Comparison of ENCODE assay signal across 9 cellular contexts in the genomic region with DNA sequence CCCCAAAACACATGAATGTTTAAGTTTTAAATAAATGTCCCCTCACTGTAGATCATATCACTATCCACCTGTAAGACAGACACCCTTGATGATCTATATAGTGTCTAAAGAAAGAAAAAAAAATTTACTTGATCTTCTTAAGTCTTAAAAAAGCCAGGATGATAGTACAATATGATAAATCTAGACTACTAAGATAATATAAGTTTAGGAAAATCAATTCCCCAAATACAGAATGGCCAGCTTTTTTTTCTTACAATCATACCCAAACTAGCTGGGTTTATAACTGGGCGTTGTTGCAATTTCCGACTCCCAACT. TPM values are rescaled to one million over a fixed set of nuclear protein-coding genes. Genes with fewer than 3 reads are reported as not detected.
DNase-seq lines count a peak whose midpoint lies in the region; ATAC-seq, FAIRE-seq and TF ChIP-seq lines count a peak whose summit lies in the region.
"Had no signal": no experiment of that assay in that cellular context is flagged by ENCODE, and none has a peak within 500 bp of the region (broad histone marks: within the 10 kb centered on the region; RNA-seq: fewer than 3 reads in every experiment).

No MANE protein-coding gene starts in this region.

- no peaks in the 10 kb centered on the region for H3K9me3 Mint-ChIP-seq in activated naive CD4-positive, alpha-beta T cell treated with anti-CD3 and anti-CD28 coated beads for 36 hours
- H3K9me3 Mint-ChIP-seq in type B pancreatic cell = no peaks in the 10 kb centered on the region

- intact Hi-C loops in activated naive CD4-positive, alpha-beta T cell treated with anti-CD3 and anti-CD28 coated beads for 36 hours (cut with micrococcal nuclease) = loop anchor here (1.0 to 5.0 kb wide), 10 partner anchors 15 to 628 kb away; a partner anchor contains a TSS
- intact Hi-C loops in K562 (cut with micrococcal nuclease) = loop anchor here (2.0 to 10.0 kb wide), 4 partner anchors 14 to 486 kb away; a partner anchor contains a TSS

- no peak for TF ChIP-seq EP300 in K562 (IDR thresholded peaks at IDR 0.05; ENCODE audit: low read length)

- H2AFZ ChIP-seq in K562 (ENCODE audit: low read depth, low read length) = no peak overlapping the region

- in situ Hi-C loops in K562 (cut with MboI) = loop anchor here (5.0 kb wide), 1 partner anchor 363 kb away; no protein-coding TSS in a partner anchor

- CTCF ChIA-PET in activated naive CD4-positive, alpha-beta T cell treated with anti-CD3 and anti-CD28 coated beads for 36 hours (lab: Charles Lee) = interaction anchor here (0.7 to 1.9 kb wide), 16 partner anchors 9 to 361 kb away, joined by 3 to 14 read pairs (median 3); no protein-coding TSS in a partner anchor
- CTCF ChIA-PET in K562 (lab: Yijun Ruan, JAX; ENCODE audit: low intra/inter-chr PET ratio) = interaction anchor here (0.6 to 3.4 kb wide), 5 partner anchors 270 to 364 kb away, joined by 3 to 33 read pairs (median 26); no protein-coding TSS in a partner anchor

- ATAC-seq in K562 = no peak; the same call in 2 of the 3 replicates

- H3K9me3 ChIP-seq in K562 (replicated peaks; ENCODE audit: control insufficient read depth, insufficient read depth, low read depth, low read length) (no peaks in the 10 kb centered on the region), mesodermal cell (ENCODE audit: control insufficient read depth, low read length) (no peaks in the 10 kb centered on the region)

- no TSS peak for BruUV-seq in K562 (replicated peaks; lab: Mats Ljungman, UMichigan)

- H3K9ac ChIP-seq in K562 (ENCODE audit: insufficient read depth in 1 of 2, low read depth in 2 of 2, low read length in 2 of 2) = peak overlapping the region in 1 of 2 experiments; percentile 49; a peak in 2 of 4 replicates

- peak; percentile 45 for DNase-seq in activated naive CD4-positive, alpha-beta T cell treated with anti-CD3 and anti-CD28 coated beads for 36 hours
- DNase-seq in activated naive CD4-positive, alpha-beta T cell treated with Interleukin-2 at 50 U/mL for 16 hours = no peak
- DNase-seq in K562 (ENCODE audit: extremely low read depth in 1 of 4, low spot score in 3 of 4) (no peak), type B pancreatic cell (ENCODE audit: extremely low spot score, unreplicated experiment) (no peak), COR-L47 (lab: John Stamatoyannopoulos, UW) (no peak), GM20000 (ENCODE audit: low spot score) (no peak), HUDEP-2 (lab: John Stamatoyannopoulos, UW; ENCODE audit: unreplicated experiment in 76 of 76) (no peak)

- peaks cover 65% of the 10 kb centered on the region for H3K36me3 Mint-ChIP-seq in activated naive CD4-positive, alpha-beta T cell treated with anti-CD3 and anti-CD28 coated beads for 36 hours (ENCODE audit: low read depth)
- H3K36me3 Mint-ChIP-seq in type B pancreatic cell = peaks cover 46% of the 10 kb centered on the region

- peak overlapping the region; percentile 71 for H3K4me3 Mint-ChIP-seq in activated naive CD4-positive, alpha-beta T cell treated with anti-CD3 and anti-CD28 coated beads for 36 hours
- peak overlapping the region; percentile 64 for H3K4me3 Mint-ChIP-seq in type B pancreatic cell

- H3K27me3 Mint-ChIP-seq in activated naive CD4-positive, alpha-beta T cell treated with anti-CD3 and anti-CD28 coated beads for 36 hours (ENCODE audit: low read depth) = no peaks in the 10 kb centered on the region
- H3K27me3 Mint-ChIP-seq in type B pancreatic cell = no peaks in the 10 kb centered on the region

- peaks cover 91% of the 10 kb centered on the region for H3K4me1 Mint-ChIP-seq in activated naive CD4-positive, alpha-beta T cell treated with anti-CD3 and anti-CD28 coated beads for 36 hours (ENCODE audit: low read depth)
- peaks cover 28% of the 10 kb centered on the region for H3K4me1 Mint-ChIP-seq in type B pancreatic cell (ENCODE audit: unreplicated experiment)

- TF ChIP-seq POLR2A in K562 (conservative IDR thresholded peaks at IDR 0.05) = no peak

- H3K36me3 ChIP-seq in K562 (ENCODE audit: control insufficient read depth, insufficient read depth, low read length) (peaks cover 91% of the 10 kb centered on the region), mesodermal cell (ENCODE audit: control insufficient read depth, insufficient read depth, low read length) (peaks cover 86% of the 10 kb centered on the region)

- H3K79me2 ChIP-seq in K562 (ENCODE audit: control insufficient read depth, insufficient read depth, low read length) = peaks cover 99% of the 10 kb centered on the region

- H3K27me3 ChIP-seq in K562 (ENCODE audit: control insufficient read depth in 2 of 2, insufficient read depth in 2 of 2, low read length in 2 of 2) = no peaks in the 10 kb centered on the region

- H3K4me1 ChIP-seq in K562 (replicated peaks in 1 of 2; ENCODE audit: control insufficient read depth in 2 of 2, insufficient read depth in 2 of 2, low read length in 2 of 2) (peaks cover 5 to 17% of the 10 kb centered on the region in 2 experiments; a peak in 4 of 5 replicates), mesodermal cell (ENCODE audit: control insufficient read depth, insufficient read depth, low read length, poor library complexity, severe bottlenecking) (peaks cover 28% of the 10 kb centered on the region)

- H3K27ac ChIP-seq in K562 (ENCODE audit: extremely low read depth, low read depth, low read length) (peak overlapping the region; percentile 80), mesodermal cell (ENCODE audit: low read depth, low read length, severe bottlenecking) (peak overlapping the region; percentile 16)

- FAIRE-seq in K562 (lab: Jason Lieb, UNC) = no peak
- FAIRE-seq: bronchial epithelial cell had no signal

- peak overlapping the region; percentile 68 for H3K4me2 ChIP-seq in K562 (ENCODE audit: insufficient read depth, low read length)

- POLR2A ChIA-PET in K562 (lab: Yijun Ruan, JAX) = interaction anchor here (0.5 to 1.2 kb wide), 10 partner anchors 9 to 491 kb away, joined by 3 read pairs; a partner anchor contains a TSS

- H3K4me3 ChIP-seq in K562 (no peak overlapping the region), mesodermal cell (ENCODE audit: extremely low read depth, insufficient read depth, low read length, poor library complexity, severe bottlenecking) (no peak overlapping the region)

- H3K27ac Mint-ChIP-seq in activated naive CD4-positive, alpha-beta T cell treated with anti-CD3 and anti-CD28 coated beads for 36 hours = peak overlapping the region; percentile 92
- peak overlapping the region; percentile 89 for H3K27ac Mint-ChIP-seq in type B pancreatic cell

- WGBS in K562 (ENCODE audit: insufficient coverage, low coverage, missing lambda C conversion rate) = 3% methylated on average over 2 of the region's 2 CpGs
- no CpG with 5 or more reads among the region's 2 CpGs for WGBS in mesodermal cell (ENCODE audit: insufficient coverage in 2 of 2), 2 experiments

- no peak for TF ChIP-seq RAD21 in K562 (CRISPR knock-in tag; conservative IDR thresholded peaks at IDR 0.05 in 1 of 2, IDR thresholded peaks at IDR 0.05 in 1 of 2)

- peaks cover 7% of the 10 kb centered on the region; the same call in 1 of the 2 replicates for H4K20me1 ChIP-seq in K562 (replicated peaks; ENCODE audit: control insufficient read depth, insufficient read depth, low read length)

- TF ChIP-seq CTCF in K562 (IDR thresholded peaks at IDR 0.05 in 2 of 3, conservative IDR thresholded peaks at IDR 0.05 in 1 of 3; ENCODE audit: insufficient read depth in 2 of 3, low read depth in 1 of 3, low read length in 3 of 3) (no peak), type B pancreatic cell (conservative IDR thresholded peaks at IDR 0.05) (no peak), GM20000 (IDR thresholded peaks at IDR 0.05; ENCODE audit: extremely low read depth, missing control alignments) (no peak)

- no peaks in the 10 kb centered on the region for H3K9me1 ChIP-seq in K562 (ENCODE audit: control insufficient read depth, insufficient read depth, low read length)

TF ChIP-seq in K562, 482 proteins besides CTCF, POLR2A, EP300 and RAD21:
- TF ChIP-seq EP400 (IDR thresholded peaks at IDR 0.05) = peak; percentile 29; the same call in 1 of the 2 replicates
- TF ChIP-seq, protein P1, sequence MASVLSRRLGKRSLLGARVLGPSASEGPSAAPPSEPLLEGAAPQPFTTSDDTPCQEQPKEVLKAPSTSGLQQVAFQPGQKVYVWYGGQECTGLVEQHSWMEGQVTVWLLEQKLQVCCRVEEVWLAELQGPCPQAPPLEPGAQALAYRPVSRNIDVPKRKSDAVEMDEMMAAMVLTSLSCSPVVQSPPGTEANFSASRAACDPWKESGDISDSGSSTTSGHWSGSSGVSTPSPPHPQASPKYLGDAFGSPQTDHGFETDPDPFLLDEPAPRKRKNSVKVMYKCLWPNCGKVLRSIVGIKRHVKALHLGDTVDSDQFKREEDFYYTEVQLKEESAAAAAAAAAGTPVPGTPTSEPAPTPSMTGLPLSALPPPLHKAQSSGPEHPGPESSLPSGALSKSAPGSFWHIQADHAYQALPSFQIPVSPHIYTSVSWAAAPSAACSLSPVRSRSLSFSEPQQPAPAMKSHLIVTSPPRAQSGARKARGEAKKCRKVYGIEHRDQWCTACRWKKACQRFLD (CRISPR knock-in tag; IDR thresholded peaks at IDR 0.05) = 0 out of 2 replicates have a peak, but pooled peaks have one; percentile 31
- peak; percentile 42 for TF ChIP-seq ZNF175 (CRISPR knock-in tag; IDR thresholded peaks at IDR 0.05; ENCODE audit: low read depth)
- TF ChIP-seq ZNF174 (CRISPR knock-in tag; IDR thresholded peaks at IDR 0.05) = no peak

RNA-seq across cellular contexts. Expression of a gene that starts 14.4 kb away (rescaled TPM):
- 10 to 100 TPM; 37.2 to 38.3 TPM for total RNA-seq in activated naive CD4-positive, alpha-beta T cell treated with anti-CD3 and anti-CD28 coated beads for 36 hours
- 27.8 and 53.4 TPM in 2 replicates for total RNA-seq in K562 (2011; cell fraction: chromatin; rRNA removed; ENCODE audit: low replicate concordance)
- total RNA-seq in K562 (2011; cell fraction: nucleolus; rRNA removed) = 21.3 and 24.7 TPM in 2 replicates
- 26.2 and 28.5 TPM in 2 replicates for total RNA-seq in K562 (2011; cell fraction: nucleoplasm; rRNA removed)
- total RNA-seq in K562 (2014; rRNA removed) = 16.8 and 17.7 TPM in 2 replicates
- total RNA-seq in K562 (2014; rRNA removed; fragmentation: Illumina TruSeq; extraction: Trizol) = 23.4 and 25.0 TPM in 2 replicates
- 18.7 and 21.8 TPM in 2 replicates for total RNA-seq in K562 (2015; rRNA removed; fragmentation: Illumina TruSeq; extraction: Trizol)
- 39.7 and 41.8 TPM in 2 replicates for total RNA-seq in K562 (2021)
- 11.4 and 12.9 TPM in 2 replicates for polyA plus RNA-seq in K562 (2011; rRNA removed)
- polyA plus RNA-seq in K562 (2011; cell fraction: cytosol; rRNA removed) = 6.8 and 8.6 TPM in 2 replicates
- polyA plus RNA-seq in K562 (2011; cell fraction: nucleus; rRNA removed) = 19.8 and 24.3 TPM in 2 replicates
- polyA plus RNA-seq in K562 (2012) = 17.7 and 21.1 TPM in 2 replicates
- 19.3 and 26.7 TPM in 2 replicates for polyA plus RNA-seq in K562 (2014; fragmentation: Illumina TruSeq; extraction: Trizol)
- polyA plus RNA-seq in K562 (2014; fragmentation: Nextera tagmentation; extraction: Ambion mirVana) = 1 to 10 TPM; 3.0 to 7.1 TPM
- polyA plus RNA-seq in K562 (2014; rRNA removed) = 16.0 and 23.5 TPM in 2 replicates
- 36.2 and 44.6 TPM in 2 replicates for polyA minus RNA-seq in K562 (2011; rRNA and poly(A)+ RNA removed)
- polyA minus RNA-seq in K562 (2011; cell fraction: cytosol; rRNA and poly(A)+ RNA removed) = 21.7 and 25.7 TPM in 2 replicates
- 19.7 and 29.4 TPM in 2 replicates for polyA minus RNA-seq in K562 (2011; cell fraction: nucleus; rRNA and poly(A)+ RNA removed)
- polyA plus RNA-seq in mesodermal cell (2013, experiment 1 of 2) = 56.3 TPM
- polyA plus RNA-seq in mesodermal cell (2013, experiment 2 of 2) = 49.3 TPM
- total RNA-seq in type B pancreatic cell (ENCODE audit: low replicate concordance) = 32.8 and 78.1 TPM in 2 replicates
